In the genomic region with DNA sequence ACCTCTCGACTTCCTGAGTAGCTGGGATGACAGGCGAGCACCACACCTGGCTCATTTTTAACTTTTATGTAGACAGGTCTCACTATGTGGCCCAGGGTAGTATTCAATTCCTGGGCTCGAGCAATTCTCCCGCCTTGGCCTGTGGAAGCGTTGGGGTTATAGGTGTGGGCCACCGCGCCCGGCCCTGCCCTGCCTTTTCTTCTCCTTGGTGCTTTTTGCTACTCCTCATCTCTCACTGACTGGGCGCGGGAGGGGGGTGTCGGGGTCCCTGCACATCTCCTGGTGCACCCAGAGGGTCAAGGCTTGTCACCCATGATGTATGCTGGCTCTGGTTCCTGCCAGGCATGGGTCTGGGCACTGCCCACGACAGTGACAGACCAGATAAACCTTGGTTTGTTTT, we compare ENCODE assay signal across 18 cellular contexts. TPM values are rescaled to one million over a fixed set of nuclear protein-coding genes. Genes with fewer than 3 reads are reported as not detected.
DNase-seq lines count a peak whose midpoint lies in the region; ATAC-seq, FAIRE-seq and TF ChIP-seq lines count a peak whose summit lies in the region.
"Had no signal": no experiment of that assay in that cellular context is flagged by ENCODE, and none has a peak within 500 bp of the region (broad histone marks: within the 10 kb centered on the region; RNA-seq: fewer than 3 reads in every experiment).

No MANE protein-coding gene starts in this region.

- WGBS in adrenal gland, 4 donors: 79 to 88% (median 83%) methylated on average over 9 to 12 of the region's 12 CpGs

- intact Hi-C loops in activated CD4-positive, alpha-beta T cell treated with anti-CD3 and anti-CD28 coated beads for 36 hours (cut with DNase I, micrococcal nuclease): no loop called here
- intact Hi-C loops in Caco-2 (cut with micrococcal nuclease; ENCODE audit: unreplicated experiment) (no loop called here), adrenal gland (cut with DNase I) (no loop called here)

- no peaks in the 10 kb centered on the region for H3K27me3 Mint-ChIP-seq in activated CD4-positive, alpha-beta T cell treated with anti-CD3 and anti-CD28 coated beads for 36 hours
- no peaks in the 10 kb centered on the region for H3K27me3 Mint-ChIP-seq in Caco-2 (ENCODE audit: insufficient read depth, unreplicated experiment)
- no peaks in the 10 kb centered on the region for H3K27me3 Mint-ChIP-seq in neural progenitor cell (ENCODE audit: insufficient read depth, low read depth)
- H3K27me3 Mint-ChIP-seq: activated naive CD4-positive, alpha-beta T cell treated with anti-CD3 and anti-CD28 coated beads, Interleukin-2, amount 10 ng/mL, durations not matched to agents 7 days and 5 days had no signal

- peaks cover 11% of the 10 kb centered on the region for H3K4me1 ChIP-seq in Caco-2
- peaks cover 63 to 68% of the 10 kb centered on the region in 2 donors for H3K4me1 ChIP-seq in adrenal gland (replicated peaks in 1 of 2)
- peaks cover 5% of the 10 kb centered on the region for H3K4me1 ChIP-seq in neural progenitor cell

- no peak for ATAC-seq in activated CD4-positive, alpha-beta T cell treated with anti-CD3 and anti-CD28 coated beads for 36 hours
- ATAC-seq: CD8-positive, alpha-beta T cell; left cardiac atrium had no signal

- H3K4me3 ChIP-seq in Caco-2 (ENCODE audit: low read depth, low read length) (no peak overlapping the region), adrenal gland (no peak overlapping the region), neural progenitor cell (no peak overlapping the region)
- H3K4me3 ChIP-seq: SJSA1, uterus had no signal

- DNase-seq in activated CD4-positive, alpha-beta T cell treated with anti-CD3 and anti-CD28 coated beads for 36 hours: no peak
- no peak for DNase-seq in activated CD4-positive, alpha-beta T cell treated with anti-CD3 and anti-CD28 coated beads, Interleukin-2, amount 50 U/mL, for 4 hours
- DNase-seq in Caco-2 (no peak), adrenal gland (no peak), neural progenitor cell (ENCODE audit: low spot score) (no peak), inferior parietal cortex (ENCODE audit: extremely low spot score) (no peak), NCI-H526 treated with DMSO at 0.1 percent for 48 hours (lab: John Stamatoyannopoulos, UW) (no peak), HTR-8/SVneo (ENCODE audit: insufficient read length, low spot score) (no peak)
- DNase-seq: activated naive CD4-positive, alpha-beta T cell treated with anti-CD3 and anti-CD28 coated beads, Interleukin-2, amount 10 ng/mL, durations not matched to agents 7 days and 5 days; caudate nucleus; CD8-positive, alpha-beta T cell; hypothalamus; left cardiac atrium; NCI-H187 treated with DMSO at 0.1 percent for 48 hours; NCI-H446; uterus had no signal

- no peaks in the 10 kb centered on the region for H3K79me2 ChIP-seq in neural progenitor cell (ENCODE audit: low read depth)

- no peak for TF ChIP-seq CTCF in Caco-2 (IDR thresholded peaks at IDR 0.05; ENCODE audit: insufficient read depth in 1 of 2, low read depth in 1 of 2, low read length in 1 of 2, severe bottlenecking in 1 of 2, unreplicated experiment in 1 of 2)
- no peak for TF ChIP-seq CTCF in adrenal gland (IDR thresholded peaks at IDR 0.05)
- no peak for TF ChIP-seq CTCF in neural progenitor cell (IDR thresholded peaks at IDR 0.05)

- H3K27ac ChIP-seq in adrenal gland (peak overlapping the region in 3 of 5 donors; percentile 68 to 95 (median 92)), neural progenitor cell (no peak overlapping the region)
- H3K27ac ChIP-seq: SJSA1, uterus had no signal

- H2AFZ ChIP-seq in neural progenitor cell (replicated peaks): no peak overlapping the region

- peak overlapping the region; percentile 75 for H3K4me3 Mint-ChIP-seq in activated CD4-positive, alpha-beta T cell treated with anti-CD3 and anti-CD28 coated beads for 36 hours
- peak overlapping the region; percentile 24 for H3K4me3 Mint-ChIP-seq in Caco-2 (ENCODE audit: unreplicated experiment)
- H3K4me3 Mint-ChIP-seq in neural progenitor cell: peak overlapping the region; percentile 59

- no peak overlapping the region for H3K4me2 ChIP-seq in neural progenitor cell

- no TSS peak for BruUV-seq in Caco-2 (replicated peaks; lab: Mats Ljungman, UMichigan)

- CTCF ChIA-PET in activated CD4-positive, alpha-beta T cell treated with anti-CD3 and anti-CD28 coated beads for 36 hours (lab: Charles Lee): no interaction called here
- CTCF ChIA-PET in Caco-2 (lab: Charles Lee): no interaction called here

- FAIRE-seq in HTR-8/SVneo (lab: Jason Lieb, UNC): no peak
- FAIRE-seq: TTC549 had no signal

- no peak overlapping the region for H3K27ac Mint-ChIP-seq in activated CD4-positive, alpha-beta T cell treated with anti-CD3 and anti-CD28 coated beads for 36 hours
- no peak overlapping the region for H3K27ac Mint-ChIP-seq in Caco-2 (ENCODE audit: unreplicated experiment)
- H3K27ac Mint-ChIP-seq in neural progenitor cell: no peak overlapping the region
- H3K27ac Mint-ChIP-seq: CD8-positive, alpha-beta T cell had no signal

- H3K36me3 ChIP-seq in Caco-2 (ENCODE audit: control insufficient read depth, insufficient read depth, low read length): no peaks in the 10 kb centered on the region; the same call in 1 of the 2 replicates
- no peaks in the 10 kb centered on the region for H3K36me3 ChIP-seq in adrenal gland (replicated peaks in 1 of 2)
- no peaks in the 10 kb centered on the region for H3K36me3 ChIP-seq in neural progenitor cell
- H3K36me3 ChIP-seq: uterus had no signal

- H3K36me3 Mint-ChIP-seq in activated CD4-positive, alpha-beta T cell treated with anti-CD3 and anti-CD28 coated beads for 36 hours (ENCODE audit: low read depth): peaks cover 5% of the 10 kb centered on the region
- H3K36me3 Mint-ChIP-seq in Caco-2 (ENCODE audit: insufficient read depth, unreplicated experiment) (peaks cover 25% of the 10 kb centered on the region), neural progenitor cell (no peaks in the 10 kb centered on the region)
- H3K36me3 Mint-ChIP-seq: activated naive CD4-positive, alpha-beta T cell treated with anti-CD3 and anti-CD28 coated beads, Interleukin-2, amount 10 ng/mL, durations not matched to agents 7 days and 5 days; CD8-positive, alpha-beta T cell had no signal

- peak in 1 of 2 donors; percentile 2 for TF ChIP-seq POLR2A in adrenal gland (IDR thresholded peaks at IDR 0.05)

- no peaks in the 10 kb centered on the region for H3K9me3 ChIP-seq in Caco-2
- H3K9me3 ChIP-seq in adrenal gland (replicated peaks in 1 of 3): no peaks in the 10 kb centered on the region
- no peaks in the 10 kb centered on the region for H3K9me3 ChIP-seq in neural progenitor cell (ENCODE audit: low read depth)
- H3K9me3 ChIP-seq: uterus had no signal

- H3K4me1 Mint-ChIP-seq in activated CD4-positive, alpha-beta T cell treated with anti-CD3 and anti-CD28 coated beads for 36 hours: peaks cover 15% of the 10 kb centered on the region
- H3K4me1 Mint-ChIP-seq in Caco-2 (ENCODE audit: low read depth, unreplicated experiment) (no peaks in the 10 kb centered on the region), neural progenitor cell (peaks cover 7% of the 10 kb centered on the region)

- H3K27me3 ChIP-seq in Caco-2 (replicated peaks; ENCODE audit: control insufficient read depth, insufficient read depth, low read length) (no peaks in the 10 kb centered on the region), adrenal gland (no peaks in the 10 kb centered on the region), neural progenitor cell (peaks cover 34% of the 10 kb centered on the region)
- H3K27me3 ChIP-seq: uterus had no signal

- peaks cover 13% of the 10 kb centered on the region for H4K20me1 ChIP-seq in neural progenitor cell (ENCODE audit: low read depth)

- no peaks in the 10 kb centered on the region for H3K9me3 Mint-ChIP-seq in activated CD4-positive, alpha-beta T cell treated with anti-CD3 and anti-CD28 coated beads for 36 hours (ENCODE audit: low read depth)
- H3K9me3 Mint-ChIP-seq in Caco-2 (ENCODE audit: unreplicated experiment) (no peaks in the 10 kb centered on the region), neural progenitor cell (no peaks in the 10 kb centered on the region)
- H3K9me3 Mint-ChIP-seq: activated naive CD4-positive, alpha-beta T cell treated with anti-CD3 and anti-CD28 coated beads, Interleukin-2, amount 10 ng/mL, durations not matched to agents 7 days and 5 days; CD8-positive, alpha-beta T cell had no signal

- H3K9ac ChIP-seq in neural progenitor cell: no peak overlapping the region

- POLR2A ChIA-PET in activated CD4-positive, alpha-beta T cell treated with anti-CD3 and anti-CD28 coated beads for 36 hours (lab: Charles Lee): no interaction called here
- POLR2A ChIA-PET in Caco-2 (lab: Charles Lee): no interaction called here

- peaks cover 23% of the 10 kb centered on the region for H3F3A ChIP-seq in neural progenitor cell (ENCODE audit: low read depth)

RNA-seq across cellular contexts. Expression of a gene that starts 2.9 kb away (rescaled TPM):
- total RNA-seq in activated CD4-positive, alpha-beta T cell treated with anti-CD3 and anti-CD28 coated beads for 36 hours: 10 to 100 TPM; 28.5 to 44.0 TPM
- total RNA-seq in Caco-2 (2022): 33.0 and 40.7 TPM in 2 replicates
- 100 to 1,000 TPM in 6 of 8 donors, 10 to 100 TPM in 2; 67.0 to 164 (median 140) TPM for total RNA-seq in adrenal gland
- 100 to 1,000 TPM in 2 of 3 donors, 1 to 10 TPM in 1; 7.1 to 253 (median 241) TPM for polyA plus RNA-seq in adrenal gland
- total RNA-seq in neural progenitor cell (ENCODE audit: low replicate concordance): 1.5 and 4.7 TPM in 2 replicates

RNA-seq across cellular contexts. Expression of a gene that starts 4.6 kb away (rescaled TPM):
- total RNA-seq in activated CD4-positive, alpha-beta T cell treated with anti-CD3 and anti-CD28 coated beads for 36 hours: 10 to 100 TPM; 43.6 to 55.9 TPM
- total RNA-seq in Caco-2 (2022): 57.8 and 60.9 TPM in 2 replicates
- 10 to 100 TPM; 12.4 to 55.8 (median 26.9) TPM for total RNA-seq in adrenal gland
- 100 to 1,000 TPM in 2 of 3 donors, 1 to 10 TPM in 1; 3.0 to 162 (median 125) TPM for polyA plus RNA-seq in adrenal gland
- 9.3 and 33.4 TPM in 2 replicates for total RNA-seq in neural progenitor cell (ENCODE audit: low replicate concordance)

RNA-seq across cellular contexts. Expression of a gene that starts 8.5 kb away (rescaled TPM):
- total RNA-seq in activated CD4-positive, alpha-beta T cell treated with anti-CD3 and anti-CD28 coated beads for 36 hours: 100 to 1,000 TPM; 116 to 127 TPM
- total RNA-seq in Caco-2 (2022) (67.1 and 67.4 TPM in 2 replicates), adrenal gland (100 to 1,000 TPM in 5 of 8 donors, 10 to 100 TPM in 3; 71.8 to 351 (median 130) TPM), neural progenitor cell (ENCODE audit: low replicate concordance) (46.0 and 125 TPM in 2 replicates)
- 100 to 1,000 TPM in 2 of 3 donors, 10 to 100 TPM in 1; 40.4 to 403 (median 328) TPM for polyA plus RNA-seq in adrenal gland

RNA-seq across cellular contexts. Expression of a gene that starts 13.8 kb away (rescaled TPM):
- total RNA-seq in activated CD4-positive, alpha-beta T cell treated with anti-CD3 and anti-CD28 coated beads for 36 hours: 1 to 10 TPM in 1 of 2 experiments, under 1 TPM in 1; 0.74 to 1.1 TPM
- total RNA-seq in Caco-2 (2022) (0.39 and 0.54 TPM in 2 replicates), adrenal gland (1 to 10 TPM in 1 of 8 donors, under 1 TPM in 6, not detected in 1; 0.18 to 1.1 (median 0.39) TPM), neural progenitor cell (ENCODE audit: low replicate concordance) (5.9 and 22.5 TPM in 2 replicates)
- 1 to 10 TPM in 1 of 3 donors, under 1 TPM in 1, not detected in 1; 0.71 to 3.9 TPM for polyA plus RNA-seq in adrenal gland

RNA-seq across cellular contexts. Expression of a gene that starts 23.4 kb away (rescaled TPM):
- 100 to 1,000 TPM; 123 to 130 TPM for total RNA-seq in activated CD4-positive, alpha-beta T cell treated with anti-CD3 and anti-CD28 coated beads for 36 hours
- total RNA-seq in Caco-2 (2022): 96.7 and 106 TPM in 2 replicates
- total RNA-seq in adrenal gland: 100 to 1,000 TPM in 2 of 8 donors, 10 to 100 TPM in 6; 34.7 to 177 (median 89.2) TPM
- 100 to 1,000 TPM in 2 of 3 donors, 10 to 100 TPM in 1; 37.9 to 462 (median 302) TPM for polyA plus RNA-seq in adrenal gland
- 34.0 and 138 TPM in 2 replicates for total RNA-seq in neural progenitor cell (ENCODE audit: low replicate concordance)

Comparison
In these comparisons a context has a peak if more than half of its experiments do, and no peak if none do; other contexts are left out.
1. H3K4me3 Mint-ChIP-seq: peak in every context shown above with its lines; median percentile 75 in activated CD4-positive, alpha-beta T cell treated with anti-CD3 and anti-CD28 coated beads for 36 hours; 59 in neural progenitor cell; 24 in Caco-2.